In the genomic region with DNA sequence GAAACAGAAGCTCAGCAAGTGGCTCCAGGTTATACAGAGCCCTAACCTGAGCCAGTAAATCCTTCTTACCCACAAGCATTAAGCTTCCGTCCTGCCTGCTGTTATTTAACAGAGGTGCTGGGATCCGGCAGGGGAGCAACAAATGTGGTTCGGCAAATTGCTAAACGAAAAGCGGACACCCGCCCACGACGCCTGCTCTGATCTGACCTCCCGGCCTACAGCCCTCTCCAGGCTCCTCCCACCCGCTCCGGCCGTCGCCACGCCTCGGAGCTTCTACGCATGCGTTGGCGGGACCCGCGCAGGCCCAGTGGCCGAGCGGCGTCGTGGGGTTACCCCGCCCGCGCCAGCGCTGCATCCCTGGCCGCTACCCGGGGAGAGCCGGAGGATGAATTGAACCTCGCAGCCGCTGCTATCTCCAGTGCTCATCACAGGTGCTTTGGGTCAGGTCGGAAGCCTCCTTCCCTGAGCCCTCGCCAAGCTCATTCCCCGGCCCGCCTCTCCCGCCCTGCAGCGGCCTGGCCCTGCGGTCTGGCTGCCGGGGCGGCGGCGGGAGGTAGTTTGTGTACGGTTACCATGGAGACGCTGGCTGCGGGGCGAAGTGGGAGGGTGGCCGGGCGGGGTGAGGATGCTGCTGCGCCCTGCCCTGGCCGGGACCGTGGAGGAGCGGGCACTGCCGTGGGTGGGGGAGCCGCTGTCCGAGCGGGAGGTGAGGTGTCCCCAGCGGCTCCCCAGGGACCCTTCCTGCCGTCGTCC, we compare ENCODE assay signal across 8 cellular contexts. TPM values are rescaled to one million over a fixed set of nuclear protein-coding genes. Genes with fewer than 3 reads are reported as not detected.
DNase-seq lines count a peak whose midpoint lies in the region; ATAC-seq, FAIRE-seq and TF ChIP-seq lines count a peak whose summit lies in the region.

A gene with protein sequence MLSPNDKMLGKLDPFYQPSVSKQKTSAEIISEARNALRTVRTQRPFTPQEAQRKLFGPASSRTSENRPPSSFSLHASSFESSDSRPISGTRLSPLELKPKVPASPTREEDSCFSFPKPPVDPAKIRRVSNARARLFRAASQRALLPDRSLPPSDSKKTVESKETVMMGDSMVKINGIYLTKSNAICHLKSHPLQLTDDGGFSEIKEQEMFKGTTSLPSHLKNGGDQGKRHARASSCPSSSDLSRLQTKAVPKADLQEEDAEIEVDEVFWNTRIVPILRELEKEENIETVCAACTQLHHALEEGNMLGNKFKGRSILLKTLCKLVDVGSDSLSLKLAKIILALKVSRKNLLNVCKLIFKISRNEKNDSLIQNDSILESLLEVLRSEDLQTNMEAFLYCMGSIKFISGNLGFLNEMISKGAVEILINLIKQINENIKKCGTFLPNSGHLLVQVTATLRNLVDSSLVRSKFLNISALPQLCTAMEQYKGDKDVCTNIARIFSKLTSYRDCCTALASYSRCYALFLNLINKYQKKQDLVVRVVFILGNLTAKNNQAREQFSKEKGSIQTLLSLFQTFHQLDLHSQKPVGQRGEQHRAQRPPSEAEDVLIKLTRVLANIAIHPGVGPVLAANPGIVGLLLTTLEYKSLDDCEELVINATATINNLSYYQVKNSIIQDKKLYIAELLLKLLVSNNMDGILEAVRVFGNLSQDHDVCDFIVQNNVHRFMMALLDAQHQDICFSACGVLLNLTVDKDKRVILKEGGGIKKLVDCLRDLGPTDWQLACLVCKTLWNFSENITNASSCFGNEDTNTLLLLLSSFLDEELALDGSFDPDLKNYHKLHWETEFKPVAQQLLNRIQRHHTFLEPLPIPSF (plus strand): TSS at position 307 of the 753 bp plus-strand sequence. CDS start 5,846 bp downstream, outside the sequence.

- ATAC-seq in HG03196 (IDR thresholded peaks at IDR 0.05; ENCODE audit: unreplicated experiment): peak; percentile 94

- no peak for FAIRE-seq in kidney (lab: Jason Lieb, UNC)

- peaks cover 6 to 12% of the 10 kb centered on the region in 2 donors for H3K4me1 ChIP-seq in kidney (ENCODE audit: control insufficient read depth in 1 of 2, insufficient read depth in 1 of 2, low read depth in 1 of 2, low read length in 2 of 2)

- H3K4me3 ChIP-seq in kidney (ENCODE audit: low read length in 2 of 2): peak within 1 kb of the TSS; percentile 63 to 73

- H3K9me3 ChIP-seq in kidney (ENCODE audit: control insufficient read depth in 1 of 2, low read length in 2 of 2): no peaks in the 10 kb centered on the region

- peak within 1 kb of the TSS; percentile 63 to 72 for H3K27ac ChIP-seq in kidney (ENCODE audit: low read depth in 2 of 2, low read length in 2 of 2)

- intact Hi-C loops in kidney (cut with DNase I): no loop called here

- TF ChIP-seq CTCF in kidney (IDR thresholded peaks at IDR 0.05; ENCODE audit: borderline replicate concordance, extremely low read depth, insufficient read depth): no peak

- DNase-seq in AG08396 (ENCODE audit: low spot score) (peak; percentile 98), NCI-H345 treated with DMSO at 0.1 percent for 48 hours (lab: John Stamatoyannopoulos, UW; ENCODE audit: unreplicated experiment) (peak; percentile 78), cerebellar nuclear complex (lab: John Stamatoyannopoulos, UW) (peak; percentile 58 to 90), kidney (peak; percentile 97)
- peak; percentile 96 for DNase-seq in activated CD4-positive, CD25-positive, alpha-beta regulatory T cell treated with anti-CD3 and anti-CD28 coated beads, Interleukin-2, amount 50 U/mL, for 72 hours
- peak; percentile 72 to 84 for DNase-seq in stimulated activated CD4-positive, alpha-beta T cell treated with anti-CD3 and anti-CD28 coated beads, Interleukin-15, amount 100 ng/mL, for 1 hour (ENCODE audit: low read depth in 1 of 2, low spot score in 1 of 2)

- H3K36me3 ChIP-seq in kidney (ENCODE audit: control insufficient read depth in 1 of 2, insufficient read depth in 2 of 2, low read length in 2 of 2): no peaks in the 10 kb centered on the region

- in situ Hi-C loops in GM18951 (cut with MboI; ENCODE audit: low sequenced_read_pairs, unreplicated experiment): no loop called here

- peak within 1 kb of the TSS; percentile 17 to 70 for H3K9ac ChIP-seq in kidney (ENCODE audit: low read length in 2 of 2)

- TF ChIP-seq POLR2A in GM18951 (IDR thresholded peaks at IDR 0.05; ENCODE audit: extremely low read depth, insufficient read depth, insufficient read length): peak; percentile 32

RNA-seq across cellular contexts. Expression of the gene that starts here (rescaled TPM):
- 12.7 TPM for total RNA-seq in kidney
- polyA plus RNA-seq in kidney (ENCODE audit: insufficient read depth, low read depth, low replicate concordance): 1.9 TPM

Comparison
In these comparisons a context has a peak if more than half of its experiments do, and no peak if none do; other contexts are left out.
1. Peak in every context shown above with its lines: DNase-seq, ATAC-seq, H3K4me3 ChIP-seq and H3K27ac ChIP-seq.